In the genomic region with DNA sequence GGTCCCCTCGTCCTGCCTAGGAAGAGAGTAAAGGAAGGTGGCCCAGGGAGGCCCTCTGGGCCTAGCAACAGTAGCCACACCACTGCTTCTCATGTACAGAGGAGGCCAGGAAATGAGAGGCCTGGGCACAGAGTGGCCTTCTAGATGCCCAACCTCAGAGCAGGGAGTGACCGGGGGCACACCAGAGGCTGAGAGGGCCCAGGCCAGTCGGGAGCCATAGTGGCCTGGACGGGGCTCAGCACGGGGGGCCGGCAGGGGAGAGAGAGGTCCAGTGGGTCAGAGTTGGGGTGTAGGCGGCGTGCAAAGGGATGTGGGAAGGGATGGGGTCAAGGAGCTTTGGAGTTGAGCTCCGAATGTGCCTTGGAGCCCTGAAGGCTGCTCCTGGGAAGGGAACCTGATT, we compare ENCODE assay signal across 18 cellular contexts. TPM values are rescaled to one million over a fixed set of nuclear protein-coding genes. Genes with fewer than 3 reads are reported as not detected.
DNase-seq lines count a peak whose midpoint lies in the region; ATAC-seq, FAIRE-seq and TF ChIP-seq lines count a peak whose summit lies in the region.
"Had no signal": no experiment of that assay in that cellular context is flagged by ENCODE, and none has a peak within 500 bp of the region (broad histone marks: within the 10 kb centered on the region; RNA-seq: fewer than 3 reads in every experiment).

No MANE protein-coding gene starts in this region.

- TF ChIP-seq POLR2A in H1 (IDR thresholded peaks at IDR 0.05; ENCODE audit: control extremely low read depth in 1 of 2, low read depth in 2 of 2, low read length in 2 of 2) (no peak), spleen (IDR thresholded peaks at IDR 0.05) (no peak)

- H3K27ac ChIP-seq in H1 (ENCODE audit: low read depth, low read length): no peak overlapping the region
- no peak overlapping the region for H3K27ac ChIP-seq in spleen
- H3K27ac ChIP-seq: BLaER1, GM23248 had no signal

- H4K20me1 ChIP-seq in H1 (replicated peaks in 1 of 2; ENCODE audit: control insufficient read depth in 1 of 2, insufficient read depth in 2 of 2, low read length in 2 of 2): peaks cover 0 to 3% of the 10 kb centered on the region in 2 experiments
- H4K20me1 ChIP-seq: BLaER1 had no signal

- intact Hi-C loops in left ventricle myocardium superior (cut with micrococcal nuclease): no loop called here
- intact Hi-C loops in Right ventricle myocardium superior (cut with DNase I): no loop called here
- intact Hi-C loops in spleen (cut with DNase I; ENCODE audit: low total_unique reads): no loop called here

- H3K79me2 ChIP-seq in H1 (ENCODE audit: control insufficient read depth in 1 of 2, insufficient read depth in 2 of 2, low read length in 2 of 2): no peaks in the 10 kb centered on the region

- H3K9ac ChIP-seq in H1 (replicated peaks in 1 of 4; ENCODE audit: extremely low read depth in 1 of 4, low read depth in 3 of 4, low read length in 3 of 4): no peak overlapping the region
- H3K9ac ChIP-seq: BLaER1, GM23248 had no signal

- H3K9me3 ChIP-seq in H1 (ENCODE audit: insufficient read depth in 2 of 2, low read depth in 1 of 2, low read length in 1 of 2) (no peaks in the 10 kb centered on the region), spleen (no peaks in the 10 kb centered on the region)
- H3K9me3 ChIP-seq: BLaER1 had no signal

- H4K91ac ChIP-seq in H1 (replicated peaks; ENCODE audit: insufficient read length, low read length): no peak overlapping the region

- no peak for FAIRE-seq in H1 (lab: Jason Lieb, UNC)
- FAIRE-seq: H54, HTR-8/SVneo had no signal

- no peak overlapping the region for H3K4me2 ChIP-seq in H1 (ENCODE audit: insufficient read depth in 1 of 2, low read depth in 2 of 2, low read length in 2 of 2)
- H3K4me2 ChIP-seq: BLaER1 had no signal

- H3K79me1 ChIP-seq in H1 (ENCODE audit: low read depth, low read length): no peaks in the 10 kb centered on the region

- no peak overlapping the region for H3K18ac ChIP-seq in H1 (ENCODE audit: extremely low read depth, low read length)

- H2BK120ac ChIP-seq in H1 (replicated peaks; ENCODE audit: low read depth, low read length): no peak overlapping the region

- H3K23ac ChIP-seq in H1 (ENCODE audit: insufficient read length): no peak overlapping the region

- H3K36me3 ChIP-seq in H1 (ENCODE audit: control insufficient read depth in 2 of 4, insufficient read depth in 4 of 4, low read length in 3 of 4) (no peaks in the 10 kb centered on the region), spleen (no peaks in the 10 kb centered on the region)
- H3K36me3 ChIP-seq: BLaER1 had no signal

- no peak overlapping the region for H3K56ac ChIP-seq in H1 (replicated peaks; ENCODE audit: insufficient read length, low read depth, low read length)

- no peak overlapping the region for H2BK15ac ChIP-seq in H1 (ENCODE audit: low read length)

- H3K4me1 ChIP-seq in H1 (replicated peaks in 1 of 4; ENCODE audit: control insufficient read depth in 3 of 4, insufficient read depth in 4 of 4, low read length in 3 of 4) (no peaks in the 10 kb centered on the region), spleen (peaks cover 0 to 20% (median 4%) of the 10 kb centered on the region in 6 donors)
- H3K4me1 ChIP-seq: BLaER1 had no signal

- peaks cover 5% of the 10 kb centered on the region; the same call in 1 of the 2 replicates for H3K23me2 ChIP-seq in H1 (ENCODE audit: low read depth, low read length)

- no peak for TF ChIP-seq EP300 in H1 (IDR thresholded peaks at IDR 0.05; ENCODE audit: borderline replicate concordance in 1 of 2, low read depth in 2 of 2, low read length in 2 of 2)

- H2AK5ac ChIP-seq in H1 (ENCODE audit: low read depth, low read length): no peak overlapping the region

- H3K4ac ChIP-seq in H1 (replicated peaks; ENCODE audit: insufficient read length, low read depth, low read length): no peak overlapping the region

- H4K5ac ChIP-seq in H1 (ENCODE audit: insufficient read length, low read depth, low read length): no peak overlapping the region

- TF ChIP-seq CTCF in H1 (IDR thresholded peaks at IDR 0.05; ENCODE audit: control extremely low read depth in 1 of 3, insufficient read depth in 1 of 3, low read depth in 1 of 3, low read length in 3 of 3) (no peak), spleen (IDR thresholded peaks at IDR 0.05 in 8 of 11, conservative IDR thresholded peaks at IDR 0.05 in 3 of 11) (no peak)

- no peak overlapping the region for H2AFZ ChIP-seq in H1 (ENCODE audit: low read length)
- H2AFZ ChIP-seq: GM23248 had no signal

- H4K8ac ChIP-seq in H1 (ENCODE audit: extremely low read depth, insufficient read depth, low read length): peak overlapping the region; percentile 89; the same call in 1 of the 2 replicates

- POLR2A ChIA-PET in H1 (lab: Charles Lee; ENCODE audit: partially characterized antibody) (no interaction called here), HEK293T (lab: Yijun Ruan, JAX) (no interaction called here)

- H2BK5ac ChIP-seq in H1 (ENCODE audit: low read depth, low read length): no peak overlapping the region

- H3K4me3 ChIP-seq in H1 (ENCODE audit: extremely low read depth in 1 of 4, insufficient read depth in 2 of 4, low read depth in 3 of 4, low read length in 4 of 4): no peak overlapping the region
- no peak overlapping the region for H3K4me3 ChIP-seq in spleen
- H3K4me3 ChIP-seq: BLaER1, GM23248 had no signal

- 72% methylated on average over 9 of the region's 9 CpGs; no CpG with 5 or more reads in 1 of the 2 experiments for WGBS in H1 (ENCODE audit: extremely low coverage in 1 of 2, insufficient coverage in 1 of 2, insufficient read length in 1 of 2, insufficient replicate concordance in 2 of 2, low coverage in 1 of 2, low lambda C conversion rate in 2 of 2, missing lambda C conversion rate in 1 of 2), 2 experiments
- WGBS in spleen, 5 donors: 79 to 92% (median 87%) methylated on average over 8 to 9 of the region's 9 CpGs

- DNase-seq in left ventricle myocardium superior: peak; percentile 16
- no peak for DNase-seq in Right ventricle myocardium superior
- DNase-seq in H1 (ENCODE audit: low read depth in 1 of 2, low spot score in 2 of 2): no peak
- peak; percentile 65 for DNase-seq in spleen
- no peak for DNase-seq in NCI-H2081 treated with DMSO at 0.1 percent for 48 hours (lab: John Stamatoyannopoulos, UW)
- no peak for DNase-seq in HK-2 (ENCODE audit: unreplicated experiment)
- DNase-seq in HEK293T (ENCODE audit: extremely low spot score): no peak
- DNase-seq: 8988T; CD4-positive, alpha-beta memory T cell; DMS79 treated with DMSO at 0.1 percent for 48 hours; GF-D8; GM23248; HCEC 1CT; HFFc6 had no signal

- ATAC-seq in left ventricle myocardium superior (no peak), Right ventricle myocardium superior (ENCODE audit: poor library complexity) (no peak)

- H3K14ac ChIP-seq in H1 (ENCODE audit: insufficient read length): no peak overlapping the region

- no peaks in the 10 kb centered on the region; a peak in 1 of 7 replicates for H3K27me3 ChIP-seq in H1 (replicated peaks in 1 of 4; ENCODE audit: control insufficient read depth in 3 of 4, extremely low read depth in 1 of 4, insufficient read depth in 3 of 4, low read length in 3 of 4)
- H3K27me3 ChIP-seq in spleen (replicated peaks in 1 of 7): no peaks in the 10 kb centered on the region
- H3K27me3 ChIP-seq: BLaER1 had no signal

- CTCF ChIA-PET in H1 (lab: Charles Lee; ENCODE audit: partially characterized antibody): interaction anchor here (1.0 to 1.5 kb wide), 2 partner anchors 11 to 27 kb away, joined by 3 read pairs; no protein-coding TSS in a partner anchor
- CTCF ChIA-PET in HEK293T (lab: Yijun Ruan, JAX): no interaction called here

- TF ChIP-seq RAD21 in H1 (IDR thresholded peaks at IDR 0.05 in 1 of 2, conservative IDR thresholded peaks at IDR 0.05 in 1 of 2; ENCODE audit: low read depth in 2 of 2, low read length in 2 of 2): no peak

- H2BK20ac ChIP-seq in H1 (ENCODE audit: low read length): no peak overlapping the region

- H2BK12ac ChIP-seq in H1 (ENCODE audit: low read depth, low read length): no peak overlapping the region

TF ChIP-seq in H1, 55 proteins besides CTCF, POLR2A, EP300 and RAD21 (continues in another document):
- TF ChIP-seq CBX5 (IDR thresholded peaks at IDR 0.05; ENCODE audit: low read depth, low read length) (no peak), EZH2 (IDR thresholded peaks at IDR 0.05; ENCODE audit: low read depth, low read length, severe bottlenecking) (no peak), TCF12 (IDR thresholded peaks at IDR 0.05; ENCODE audit: low read depth, low read length) (no peak), SIX5 (IDR thresholded peaks at IDR 0.05; ENCODE audit: low read depth, low read length) (no peak), RFX5 (IDR thresholded peaks at IDR 0.05; ENCODE audit: borderline replicate concordance, low read depth, low read length) (no peak), JUN (IDR thresholded peaks at IDR 0.05; ENCODE audit: low read depth, low read length) (no peak), EGR1 (IDR thresholded peaks at IDR 0.05; ENCODE audit: borderline replicate concordance, low read depth, low read length) (no peak), TAF1 (IDR thresholded peaks at IDR 0.05; ENCODE audit: low read depth, low read length) (no peak)

TF ChIP-seq in HEK293T, 16 proteins besides CTCF, POLR2A, EP300 and RAD21 (continues in another document):
- no peak for TF ChIP-seq NFRKB (IDR thresholded peaks at IDR 0.05)
- TF ChIP-seq TARDBP (IDR thresholded peaks at IDR 0.05): no peak
- TF ChIP-seq, protein P1, sequence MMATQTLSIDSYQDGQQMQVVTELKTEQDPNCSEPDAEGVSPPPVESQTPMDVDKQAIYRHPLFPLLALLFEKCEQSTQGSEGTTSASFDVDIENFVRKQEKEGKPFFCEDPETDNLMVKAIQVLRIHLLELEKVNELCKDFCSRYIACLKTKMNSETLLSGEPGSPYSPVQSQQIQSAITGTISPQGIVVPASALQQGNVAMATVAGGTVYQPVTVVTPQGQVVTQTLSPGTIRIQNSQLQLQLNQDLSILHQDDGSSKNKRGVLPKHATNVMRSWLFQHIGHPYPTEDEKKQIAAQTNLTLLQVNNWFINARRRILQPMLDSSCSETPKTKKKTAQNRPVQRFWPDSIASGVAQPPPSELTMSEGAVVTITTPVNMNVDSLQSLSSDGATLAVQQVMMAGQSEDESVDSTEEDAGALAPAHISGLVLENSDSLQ (IDR thresholded peaks at IDR 0.05): no peak
- TF ChIP-seq ELF4 (IDR thresholded peaks at IDR 0.05): no peak
- TF ChIP-seq L3MBTL2 (conservative IDR thresholded peaks at IDR 0.05): no peak

RNA-seq across cellular contexts. Expression of a gene that starts 25.0 kb away (rescaled TPM):
- not detected for total RNA-seq in left ventricle myocardium superior
- total RNA-seq in Right ventricle myocardium superior: not detected
- total RNA-seq in H1 (2021; fragmentation: NEBNext Ultra II Directional; extraction: Animal tissue kit (Norgen Biotek cat#: 25700)): 0.67 and 0.86 TPM in 2 replicates
- polyA plus RNA-seq in H1 (2011; rRNA removed): 0.44 and 1.0 TPM in 2 replicates
- 0.50 TPM for polyA plus RNA-seq in H1 (2011; cell fraction: cytosol; rRNA removed)
- polyA plus RNA-seq in H1 (2011; cell fraction: nucleus; rRNA removed): 2.3 TPM
- 0.47 to 1.2 TPM (median 0.68 TPM) in 3 of 4 replicates, not detected in the other for polyA plus RNA-seq in H1 (2012, experiment 1 of 2)
- polyA plus RNA-seq in H1 (2012, experiment 2 of 2): 0.20 TPM
- polyA plus RNA-seq in H1 (2013, experiment 1 of 2): 0.36 TPM
- 0.35 TPM for polyA plus RNA-seq in H1 (2013, experiment 2 of 2)
- polyA minus RNA-seq in H1 (2011; rRNA and poly(A)+ RNA removed): 0.16 and 0.24 TPM in 2 replicates
- polyA minus RNA-seq in H1 (2011; cell fraction: cytosol; rRNA and poly(A)+ RNA removed): 0.44 TPM
- 2.0 TPM for polyA minus RNA-seq in H1 (2011; cell fraction: nucleus; rRNA and poly(A)+ RNA removed)
- 1 to 10 TPM in 2 of 7 donors, under 1 TPM in 3, not detected in 2; 0.36 to 1.4 (median 0.52) TPM for total RNA-seq in spleen
- polyA plus RNA-seq in spleen: under 1 TPM; 0.06 to 0.43 (median 0.12) TPM
- total RNA-seq: CD4-positive, alpha-beta memory T cell had no signal
- polyA plus RNA-seq: CD14-positive monocyte; CD4-positive, alpha-beta memory T cell had no signal

Comparison
In these comparisons a context has a peak if more than half of its experiments do, and no peak if none do; other contexts are left out.
1. DNase-seq: peak in left ventricle myocardium superior (single experiment) and spleen (single experiment); none in Right ventricle myocardium superior (single experiment), H1 (0 of 2), NCI-H2081 treated with DMSO at 0.1 percent for 48 hours (single experiment), HK-2 (single experiment) and HEK293T (single experiment).